In genomic region chr22:27274770-27275449, GRCh38 we compare ENCODE assay signal across 18 cellular contexts.
DNase-seq lines count a peak whose midpoint lies in the region; TF ChIP-seq lines count a peak whose summit lies in the region.
"Had no signal": no experiment of that assay in that cellular context is flagged by ENCODE, and none has a peak within 500 bp of the region (broad histone marks: within the 10 kb centered on the region; RNA-seq: fewer than 3 reads in every experiment).

No MANE protein-coding gene starts in this region.

- H3K9me3 ChIP-seq in endodermal cell (ENCODE audit: control insufficient read depth, low read length): peaks cover 8% of the 10 kb centered on the region
- H3K9me3 ChIP-seq: Caco-2 had no signal

- no peaks in the 10 kb centered on the region for H3K36me3 ChIP-seq in endodermal cell (ENCODE audit: control insufficient read depth, insufficient read depth, low read length)

- H3K4me1 Mint-ChIP-seq in endodermal cell (peaks cover 9% of the 10 kb centered on the region), neural crest cell (peaks cover 32% of the 10 kb centered on the region)

- H3K9me3 Mint-ChIP-seq in endodermal cell (peaks cover 11% of the 10 kb centered on the region), neural crest cell (no peaks in the 10 kb centered on the region)

- no peak overlapping the region for H3K9ac ChIP-seq in endodermal cell (ENCODE audit: extremely low read depth, low read length, poor library complexity, severe bottlenecking)

- H3K4me3 ChIP-seq in AG09309 (ENCODE audit: control insufficient read depth, low read depth, low read length): no peak overlapping the region
- no peak overlapping the region for H3K4me3 ChIP-seq in endodermal cell (ENCODE audit: low read length)

- H3K27me3 Mint-ChIP-seq in endodermal cell (ENCODE audit: insufficient read depth) (peaks cover 58% of the 10 kb centered on the region), neural crest cell (ENCODE audit: low read depth) (peaks cover 3% of the 10 kb centered on the region)

- H3K36me3 Mint-ChIP-seq in endodermal cell (ENCODE audit: low read depth): no peaks in the 10 kb centered on the region
- H3K36me3 Mint-ChIP-seq in neural crest cell (ENCODE audit: low read depth): no peaks in the 10 kb centered on the region
- H3K36me3 Mint-ChIP-seq: CD14-positive monocyte had no signal

- no peaks in the 10 kb centered on the region for H3K27me3 ChIP-seq in endodermal cell (ENCODE audit: control insufficient read depth, insufficient read depth, low read length, poor library complexity, severe bottlenecking)

- DNase-seq in AG09309 (ENCODE audit: low read depth) (peak; percentile 8), amniotic epithelial cell (ENCODE audit: low read depth) (peak; percentile 58), endodermal cell (no peak), neural crest cell (ENCODE audit: low read depth, low spot score) (no peak), HCEC 1CT (no peak), NOMO-1 treated with dmso at 0.1 percent for 144 hours (lab: John Stamatoyannopoulos, UW; ENCODE audit: unreplicated experiment) (no peak), RPMI8226 (no peak)
- DNase-seq in activated T-cell treated with anti-CD3 and anti-CD28 coated beads, Interleukin-2, amount 50 U/mL, for 48 hours: no peak
- DNase-seq: 8988T, Caco-2, DMS53, NCI-H1048, NCI-H146, NCI-H2081 treated with DMSO at 0.1 percent for 48 hours, NCI-H2227 treated with DMSO at 0.1 percent for 48 hours, NCI-H526 treated with DMSO at 0.1 percent for 48 hours, Right ventricle myocardium superior had no signal

- peaks cover 3% of the 10 kb centered on the region for H3K4me1 ChIP-seq in endodermal cell (ENCODE audit: control insufficient read depth, insufficient read depth, low read length)
- H3K4me1 ChIP-seq: Caco-2 had no signal

- H3K4me3 Mint-ChIP-seq in endodermal cell: no peak overlapping the region
- H3K4me3 Mint-ChIP-seq in neural crest cell: no peak overlapping the region

- H3K27ac Mint-ChIP-seq in endodermal cell (no peak overlapping the region), neural crest cell (ENCODE audit: unreplicated experiment) (peak overlapping the region; percentile 5)
- H3K27ac Mint-ChIP-seq: CD14-positive monocyte had no signal

- H3K27ac ChIP-seq in endodermal cell (ENCODE audit: low read depth, low read length): peak overlapping the region; percentile 75

- TF ChIP-seq CTCF in AG09309 (IDR thresholded peaks at IDR 0.05; ENCODE audit: control insufficient read depth, insufficient read depth, low read depth, low read length, missing control alignments) (no peak), endodermal cell (conservative IDR thresholded peaks at IDR 0.05) (no peak), neural crest cell (conservative IDR thresholded peaks at IDR 0.05) (no peak)

- WGBS in endodermal cell (ENCODE audit: insufficient coverage in 1 of 2, insufficient read length in 1 of 2), 2 experiments: 89 to 96% methylated on average over 3 to 4 of the region's 4 CpGs

Comparison
In these comparisons a context has a peak if more than half of its experiments do, and no peak if none do; other contexts are left out.
1. DNase-seq: peak in AG09309 (single experiment) and amniotic epithelial cell (single experiment); none in endodermal cell (single experiment), neural crest cell (single experiment), activated T-cell treated with anti-CD3 and anti-CD28 coated beads, Interleukin-2, amount 50 U/mL, for 48 hours (0 of 2), HCEC 1CT (single experiment), NOMO-1 treated with dmso at 0.1 percent for 144 hours (single experiment) and RPMI8226 (single experiment).